Comparison of ENCODE assay signal across 10 cellular contexts in genomic region chr18:44681611-44682010, GRCh38. TPM values are rescaled to one million over a fixed set of nuclear protein-coding genes. Genes with fewer than 3 reads are reported as not detected.
DNase-seq lines count a peak whose midpoint lies in the region; ATAC-seq and TF ChIP-seq lines count a peak whose summit lies in the region.
"Had no signal": no experiment of that assay in that cellular context is flagged by ENCODE, and none has a peak within 500 bp of the region (broad histone marks: within the 10 kb centered on the region; RNA-seq: fewer than 3 reads in every experiment).

No MANE protein-coding gene starts in this region.

- POLR2A ChIA-PET in activated CD4-positive, alpha-beta T cell treated with anti-CD3 and anti-CD28 coated beads, Interleukin-2, amount 10 ng/mL, durations not matched to agents 7 days and 5 days (lab: Charles Lee) = interaction anchor here (0.6 kb wide), 1 partner anchor 95 kb away, joined by 3 read pairs; no protein-coding TSS in a partner anchor

- H3K9me3 Mint-ChIP-seq in activated CD4-positive, alpha-beta T cell treated with anti-CD3 and anti-CD28 coated beads, Interleukin-2, amount 10 ng/mL, durations not matched to agents 7 days and 5 days = no peaks in the 10 kb centered on the region
- H3K9me3 Mint-ChIP-seq: stimulated activated naive B cell treated with anti-CD40 and anti-IgM and Interleukin-4, amounts not matched to agents 10 μg/mL and 1 μg/mL and 100 μg/mL, for 72 hours had no signal

- peaks cover 30% of the 10 kb centered on the region for H3K27me3 Mint-ChIP-seq in activated CD4-positive, alpha-beta T cell treated with anti-CD3 and anti-CD28 coated beads, Interleukin-2, amount 10 ng/mL, durations not matched to agents 7 days and 5 days
- H3K27me3 Mint-ChIP-seq: stimulated activated naive B cell treated with anti-CD40 and anti-IgM and Interleukin-4, amounts not matched to agents 10 μg/mL and 1 μg/mL and 100 μg/mL, for 72 hours had no signal

- DNase-seq in NCI-H1417 (lab: John Stamatoyannopoulos, UW) (peak in 2 of 3 experiments; percentile 35 to 71), NCI-H1417 treated with DMSO at 0.1 percent for 48 hours (lab: John Stamatoyannopoulos, UW) (no peak), SK-N-MC (ENCODE audit: low read depth, low spot score) (no peak), kidney epithelial cell (ENCODE audit: low read depth) (no peak), thoracic aorta (ENCODE audit: low spot score) (no peak), caudate nucleus (lab: John Stamatoyannopoulos, UW) (no peak)
- no peak for DNase-seq in activated CD4-positive, alpha-beta T cell treated with anti-CD3 and anti-CD28 coated beads, Interleukin-2, amount 10 ng/mL, durations not matched to agents 7 days and 5 days
- no peak for DNase-seq in activated CD4-positive, alpha-beta T cell treated with anti-CD3 and anti-CD28 coated beads for 48 hours
- DNase-seq: activated CD8-positive, alpha-beta memory T cell treated with anti-CD3 and anti-CD28 coated beads for 24 hours had no signal

- CTCF ChIA-PET in activated CD4-positive, alpha-beta T cell treated with anti-CD3 and anti-CD28 coated beads, Interleukin-2, amount 10 ng/mL, durations not matched to agents 7 days and 5 days (lab: Charles Lee) = no interaction called here

- peaks cover 3% of the 10 kb centered on the region for H3K4me1 Mint-ChIP-seq in activated CD4-positive, alpha-beta T cell treated with anti-CD3 and anti-CD28 coated beads, Interleukin-2, amount 10 ng/mL, durations not matched to agents 7 days and 5 days

- H3K4me3 Mint-ChIP-seq in activated CD4-positive, alpha-beta T cell treated with anti-CD3 and anti-CD28 coated beads, Interleukin-2, amount 10 ng/mL, durations not matched to agents 7 days and 5 days = no peak overlapping the region
- H3K4me3 Mint-ChIP-seq: stimulated activated naive B cell treated with anti-CD40 and anti-IgM and Interleukin-4, amounts not matched to agents 10 μg/mL and 1 μg/mL and 100 μg/mL, for 72 hours had no signal

- H3K4me1 ChIP-seq in thoracic aorta (ENCODE audit: control insufficient read depth in 1 of 2, low read depth in 2 of 2) = peaks cover 4 to 24% of the 10 kb centered on the region in 2 donors

- H3K27me3 ChIP-seq in kidney epithelial cell (ENCODE audit: control insufficient read depth, insufficient read depth, low read length) (no peaks in the 10 kb centered on the region), thoracic aorta (replicated peaks; ENCODE audit: insufficient read depth) (no peaks in the 10 kb centered on the region)

- H3K27ac ChIP-seq in SK-N-MC (no peak overlapping the region), thoracic aorta (peak overlapping the region; percentile 78), caudate nucleus (ENCODE audit: low read depth, low read length) (no peak overlapping the region)

- peaks cover 1% of the 10 kb centered on the region for H3K36me3 Mint-ChIP-seq in activated CD4-positive, alpha-beta T cell treated with anti-CD3 and anti-CD28 coated beads, Interleukin-2, amount 10 ng/mL, durations not matched to agents 7 days and 5 days (ENCODE audit: low read depth)

- TF ChIP-seq CTCF in kidney epithelial cell (IDR thresholded peaks at IDR 0.05; ENCODE audit: insufficient read depth, low read length, poor library complexity, severe bottlenecking) (no peak), thoracic aorta (IDR thresholded peaks at IDR 0.05) (no peak)

- H3K36me3 ChIP-seq in SK-N-MC (ENCODE audit: insufficient read depth, low read length) (no peaks in the 10 kb centered on the region), kidney epithelial cell (ENCODE audit: control insufficient read depth, insufficient read depth, low read length) (no peaks in the 10 kb centered on the region), thoracic aorta (no peaks in the 10 kb centered on the region)

- H3K27ac Mint-ChIP-seq in activated CD4-positive, alpha-beta T cell treated with anti-CD3 and anti-CD28 coated beads, Interleukin-2, amount 10 ng/mL, durations not matched to agents 7 days and 5 days = no peak overlapping the region

- peak overlapping the region; percentile 79; the same call in 1 of the 2 replicates for H3K4me3 ChIP-seq in SK-N-MC
- peak overlapping the region; percentile 72 for H3K4me3 ChIP-seq in kidney epithelial cell (ENCODE audit: low read depth, low read length)
- peak overlapping the region; percentile 79 for H3K4me3 ChIP-seq in thoracic aorta

- H3K9me3 ChIP-seq in SK-N-MC (ENCODE audit: low read depth, low read length) (no peaks in the 10 kb centered on the region), thoracic aorta (no peaks in the 10 kb centered on the region)

- ATAC-seq in thoracic aorta (ENCODE audit: insufficient number of reproducible peaks, low FRiP score, low read depth) = no peak
- ATAC-seq: stimulated activated naive B cell treated with anti-CD40 and anti-IgM and Interleukin-4, amounts not matched to agents 10 μg/mL and 1 μg/mL and 100 μg/mL, for 72 hours had no signal

- H3K9ac ChIP-seq in SK-N-MC (ENCODE audit: insufficient read length) = no peak overlapping the region

RNA-seq across cellular contexts. Expression of gene SETBP1, which starts 0.9 kb away (rescaled TPM):
- total RNA-seq in kidney epithelial cell = 2.9 and 3.4 TPM in 2 replicates
- total RNA-seq in thoracic aorta = 10 to 100 TPM; 39.3 to 50.2 TPM
- total RNA-seq in activated CD4-positive, alpha-beta T cell treated with anti-CD3 and anti-CD28 coated beads, Interleukin-2, amount 10 ng/mL, durations not matched to agents 7 days and 5 days = 1 to 10 TPM; 3.7 to 4.4 TPM

Comparison
In these comparisons a context has a peak if more than half of its experiments do, and no peak if none do; other contexts are left out.
1. DNase-seq: peak in NCI-H1417 (2 of 3); none in NCI-H1417 treated with DMSO at 0.1 percent for 48 hours (single experiment), SK-N-MC (single experiment), kidney epithelial cell (single experiment), thoracic aorta (single experiment), caudate nucleus (0 of 61), activated CD4-positive, alpha-beta T cell treated with anti-CD3 and anti-CD28 coated beads, Interleukin-2, amount 10 ng/mL, durations not matched to agents 7 days and 5 days (single experiment) and activated CD4-positive, alpha-beta T cell treated with anti-CD3 and anti-CD28 coated beads for 48 hours (single experiment).
2. H3K27ac ChIP-seq: peak in thoracic aorta (2 of 2); none in SK-N-MC (single experiment) and caudate nucleus (single experiment).
3. Peak in every context shown above with its lines, with median percentiles within 50 percentile points of each other: H3K4me3 ChIP-seq.